In genomic region chr9:131690950-131691573, GRCh38 we compare ENCODE assay signal across 24 cellular contexts. TPM values are rescaled to one million over a fixed set of nuclear protein-coding genes. Genes with fewer than 3 reads are reported as not detected.
A peak's percentile ranks its signal among the peaks of the same experiment; 100 is the strongest.
DNase-seq lines count a peak whose midpoint lies in the region; ATAC-seq, FAIRE-seq and TF ChIP-seq lines count a peak whose summit lies in the region.
"Had no signal": no experiment of that assay in that cellular context is flagged by ENCODE, and none has a peak within 500 bp of the region (broad histone marks: within the 10 kb centered on the region; RNA-seq: fewer than 3 reads in every experiment).

No MANE protein-coding gene starts in this region.

- ATAC-seq in GM12878: peak; percentile 51; the same call in 2 of the 3 replicates
- peak; percentile 84 for ATAC-seq in stimulated activated effector memory CD8-positive, alpha-beta T cell treated with anti-CD3 and anti-CD28 coated beads, Interleukin-12 subunit alpha, Interleukin-12 subunit beta, amount 100 ng/mL, for 72 hours

- H3K9me3 Mint-ChIP-seq in activated CD4-positive, alpha-beta T cell treated with anti-CD3 and anti-CD28 coated beads, Interleukin-2, amount 10 ng/mL, durations not matched to agents 7 days and 5 days: no peaks in the 10 kb centered on the region
- no peaks in the 10 kb centered on the region for H3K9me3 Mint-ChIP-seq in stimulated activated effector memory CD8-positive, alpha-beta T cell treated with anti-CD3 and anti-CD28 coated beads, Interleukin-12 subunit alpha, Interleukin-12 subunit beta, amount 100 ng/mL, for 72 hours
- H3K9me3 Mint-ChIP-seq: CD14-positive monocyte; T-helper 1 cell treated with Interleukin-12 subunit alpha and Interleukin-12 subunit beta and Interleukin-4 antibody, amounts not matched to agents 30 μg/mL and 1 μg/mL, for 36 hours had no signal

- 68% methylated on average over 3 of the region's 3 CpGs for WGBS in GM12878 (ENCODE audit: insufficient coverage, insufficient replicate concordance, low lambda C conversion rate, missing lambda C conversion rate)

- peaks cover 35% of the 10 kb centered on the region for H3K4me1 ChIP-seq in GM12878 (ENCODE audit: control insufficient read depth, insufficient read depth, low read length)

- H3K4me1 Mint-ChIP-seq in activated CD4-positive, alpha-beta T cell treated with anti-CD3 and anti-CD28 coated beads, Interleukin-2, amount 10 ng/mL, durations not matched to agents 7 days and 5 days: peaks cover 61% of the 10 kb centered on the region
- peaks cover 81% of the 10 kb centered on the region for H3K4me1 Mint-ChIP-seq in stimulated activated effector memory CD8-positive, alpha-beta T cell treated with anti-CD3 and anti-CD28 coated beads, Interleukin-12 subunit alpha, Interleukin-12 subunit beta, amount 100 ng/mL, for 72 hours

- POLR2A ChIA-PET in activated CD4-positive, alpha-beta T cell treated with anti-CD3 and anti-CD28 coated beads, Interleukin-2, amount 10 ng/mL, durations not matched to agents 7 days and 5 days (lab: Charles Lee): no interaction called here
- POLR2A ChIA-PET in GM12878 (lab: Charles Lee): interaction anchor here (1.2 to 1.7 kb wide), 2 partner anchors 13 to 19 kb away, joined by 5 to 7 read pairs; no protein-coding TSS in a partner anchor

- no peaks in the 10 kb centered on the region for H3K27me3 ChIP-seq in GM12878 (replicated peaks in 1 of 2; ENCODE audit: control insufficient read depth in 2 of 2, insufficient read depth in 2 of 2, low read length in 1 of 2)
- H3K27me3 ChIP-seq: MG63 had no signal

- H3K36me3 ChIP-seq in GM12878 (ENCODE audit: control insufficient read depth in 2 of 2, insufficient read depth in 2 of 2, low read length in 1 of 2): peaks cover 2 to 5% of the 10 kb centered on the region in 2 experiments; a peak in 3 of 4 replicates
- H3K36me3 ChIP-seq: MG63 had no signal

- H2AFZ ChIP-seq in GM12878 (ENCODE audit: control insufficient read depth, low read depth, low read length): no peak overlapping the region

- no peak for TF ChIP-seq RAD21 in GM12878 (IDR thresholded peaks at IDR 0.05; ENCODE audit: insufficient read depth, low read depth, low read length)

- CTCF ChIA-PET in activated CD4-positive, alpha-beta T cell treated with anti-CD3 and anti-CD28 coated beads, Interleukin-2, amount 10 ng/mL, durations not matched to agents 7 days and 5 days (lab: Charles Lee): no interaction called here
- CTCF ChIA-PET in GM12878 (lab: Yijun Ruan, JAX): interaction anchor here (0.7 to 3.3 kb wide), 6 partner anchors 11 to 99 kb away, joined by 3 to 20 read pairs (median 4); no protein-coding TSS in a partner anchor

- intact Hi-C loops in GM12878 (cut with micrococcal nuclease; ENCODE audit: unreplicated experiment): no loop called here

- in situ Hi-C loops in GM12878 (cut with MboI): no loop called here
- in situ Hi-C loops in GM13976 (cut with MboI; ENCODE audit: low sequenced_read_pairs, unreplicated experiment): no loop called here

- H3K4me3 Mint-ChIP-seq in activated CD4-positive, alpha-beta T cell treated with anti-CD3 and anti-CD28 coated beads, Interleukin-2, amount 10 ng/mL, durations not matched to agents 7 days and 5 days: peak overlapping the region; percentile 16
- H3K4me3 Mint-ChIP-seq in stimulated activated effector memory CD8-positive, alpha-beta T cell treated with anti-CD3 and anti-CD28 coated beads, Interleukin-12 subunit alpha, Interleukin-12 subunit beta, amount 100 ng/mL, for 72 hours: peak overlapping the region; percentile 35
- H3K4me3 Mint-ChIP-seq: T-helper 1 cell treated with Interleukin-12 subunit alpha and Interleukin-12 subunit beta and Interleukin-4 antibody, amounts not matched to agents 30 μg/mL and 1 μg/mL, for 36 hours; type B pancreatic cell had no signal

- H3K9me3 ChIP-seq in GM12878 (replicated peaks; ENCODE audit: control insufficient read depth, insufficient read depth, low read length): no peaks in the 10 kb centered on the region
- H3K9me3 ChIP-seq: MG63 had no signal

- H3K79me2 ChIP-seq in GM12878 (ENCODE audit: control insufficient read depth, insufficient read depth, low read length): peaks cover 96% of the 10 kb centered on the region

- no peak for TF ChIP-seq EP300 in GM12878 (IDR thresholded peaks at IDR 0.05; ENCODE audit: borderline replicate concordance in 1 of 2, control insufficient read depth in 1 of 2, low read depth in 2 of 2, low read length in 2 of 2)

- H4K20me1 ChIP-seq in GM12878 (ENCODE audit: control insufficient read depth, insufficient read depth): no peaks in the 10 kb centered on the region

- no peaks in the 10 kb centered on the region for H3K27me3 Mint-ChIP-seq in activated CD4-positive, alpha-beta T cell treated with anti-CD3 and anti-CD28 coated beads, Interleukin-2, amount 10 ng/mL, durations not matched to agents 7 days and 5 days
- H3K27me3 Mint-ChIP-seq: type B pancreatic cell had no signal

- H3K4me2 ChIP-seq in GM12878 (ENCODE audit: control insufficient read depth, insufficient read depth): peak overlapping the region; percentile 50

- no peak for TF ChIP-seq POLR2A in GM12878 (IDR thresholded peaks at IDR 0.05; ENCODE audit: low read depth, low read length)

- DNase-seq in activated CD4-positive, alpha-beta T cell treated with anti-CD3 and anti-CD28 coated beads, Interleukin-2, amount 10 ng/mL, durations not matched to agents 7 days and 5 days: no peak
- no peak for DNase-seq in activated CD4-positive, alpha-beta T cell treated with anti-CD3 and anti-CD28 coated beads for 1 hour
- peak; percentile 46 for DNase-seq in SK-N-DZ (ENCODE audit: low spot score)
- no peak for DNase-seq in GM12878 (ENCODE audit: low read depth, low spot score)
- DNase-seq in stimulated activated effector memory CD8-positive, alpha-beta T cell treated with anti-CD3 and anti-CD28 coated beads, Interleukin-12 subunit alpha, Interleukin-12 subunit beta, amount 100 ng/mL, for 72 hours (ENCODE audit: low spot score in 2 of 2): no peak
- DNase-seq in T-helper 9 cell: no peak
- DNase-seq in GM13976 (ENCODE audit: low spot score): no peak
- DNase-seq in NCI-H1105 treated with DMSO at 0.1 percent for 48 hours (lab: John Stamatoyannopoulos, UW): no peak
- DNase-seq: activated CD4-positive, alpha-beta T cell treated with anti-CD3 and anti-CD28 coated beads, Interleukin-2, amount 50 U/mL, for 1 hour; activated gamma-delta T cell treated with Interleukin-2 at 50 U/mL for 16 hours; cortex of kidney; DND-41; MG63; NCI-H2081 treated with DMSO at 0.1 percent for 48 hours; NCI-H524; retina; SHP77; stimulated activated naive CD4-positive, alpha-beta T cell treated with Interleukin-2 at 50 U/mL for 16 hours had no signal

- no peak overlapping the region for H3K9ac ChIP-seq in GM12878 (ENCODE audit: control insufficient read depth, insufficient read depth, low read length)

- H3K36me3 Mint-ChIP-seq in activated CD4-positive, alpha-beta T cell treated with anti-CD3 and anti-CD28 coated beads, Interleukin-2, amount 10 ng/mL, durations not matched to agents 7 days and 5 days (ENCODE audit: low read depth): peaks cover 12% of the 10 kb centered on the region
- peaks cover 14% of the 10 kb centered on the region for H3K36me3 Mint-ChIP-seq in stimulated activated effector memory CD8-positive, alpha-beta T cell treated with anti-CD3 and anti-CD28 coated beads, Interleukin-12 subunit alpha, Interleukin-12 subunit beta, amount 100 ng/mL, for 72 hours
- H3K36me3 Mint-ChIP-seq: type B pancreatic cell had no signal

- no peak overlapping the region for H3K27ac ChIP-seq in GM12878 (ENCODE audit: control insufficient read depth, insufficient read depth)
- H3K27ac ChIP-seq: epithelial cell of prostate had no signal

- RAD21 ChIA-PET in GM12878 (lab: Charles Lee; ENCODE audit: unreplicated experiment): interaction anchor here (1.3 kb wide), 1 partner anchor 45 kb away, joined by 4 read pairs; no protein-coding TSS in a partner anchor

- no peak for FAIRE-seq in GM12878 (lab: Jason Lieb, UNC)
- FAIRE-seq: A204.1, frontal cortex had no signal

- peak overlapping the region; percentile 4 for H3K27ac Mint-ChIP-seq in activated CD4-positive, alpha-beta T cell treated with anti-CD3 and anti-CD28 coated beads, Interleukin-2, amount 10 ng/mL, durations not matched to agents 7 days and 5 days
- H3K27ac Mint-ChIP-seq in stimulated activated effector memory CD8-positive, alpha-beta T cell treated with anti-CD3 and anti-CD28 coated beads, Interleukin-12 subunit alpha, Interleukin-12 subunit beta, amount 100 ng/mL, for 72 hours: peak overlapping the region; percentile 70
- H3K27ac Mint-ChIP-seq: T-helper 1 cell treated with Interleukin-12 subunit alpha and Interleukin-12 subunit beta and Interleukin-4 antibody, amounts not matched to agents 30 μg/mL and 1 μg/mL, for 36 hours; type B pancreatic cell had no signal

- TF ChIP-seq CTCF in GM12878 (IDR thresholded peaks at IDR 0.05 in 2 of 3, conservative IDR thresholded peaks at IDR 0.05 in 1 of 3; ENCODE audit: control insufficient read depth in 2 of 3, extremely low read depth in 1 of 3, insufficient read depth in 1 of 3, low read depth in 3 of 3, low read length in 3 of 3) (no peak), GM13976 (IDR thresholded peaks at IDR 0.05; ENCODE audit: borderline replicate concordance, control extremely low read depth, extremely low read depth, insufficient read depth, missing control alignments) (no peak)

- H3K4me3 ChIP-seq in GM12878: no peak overlapping the region
- H3K4me3 ChIP-seq: MG63 had no signal

- BruUV-seq in GM12878 (replicated peaks; lab: Mats Ljungman, UMichigan): no TSS peak

- SMC1A ChIA-PET in GM12878 (lab: Charles Lee; ENCODE audit: uncharacterized antibody, unreplicated experiment): interaction anchor here (1.0 to 10.7 kb wide), 8 partner anchors 12 to 48 kb away, joined by 3 to 122 read pairs (median 4); no protein-coding TSS in a partner anchor

RNA-seq across cellular contexts. Expression of gene RAPGEF1, which starts 48.8 kb away (rescaled TPM):
- 100 to 1,000 TPM; 128 to 129 TPM for total RNA-seq in activated CD4-positive, alpha-beta T cell treated with anti-CD3 and anti-CD28 coated beads, Interleukin-2, amount 10 ng/mL, durations not matched to agents 7 days and 5 days
- polyA plus RNA-seq in SK-N-DZ (2014; cell fraction: cytosol; rRNA removed): 22.1 and 24.4 TPM in 2 replicates
- polyA plus RNA-seq in SK-N-DZ (2014; cell fraction: nucleus; rRNA removed): 14.7 and 19.5 TPM in 2 replicates
- total RNA-seq in GM12878 (2013; cell fraction: nucleolus; rRNA removed): 149 and 166 TPM in 2 replicates
- total RNA-seq in GM12878 (2014; rRNA removed) (45.8 and 52.2 TPM in 2 replicates), GM12878 (2014; rRNA removed; fragmentation: Illumina TruSeq; extraction: Trizol) (34.8 and 39.6 TPM in 2 replicates), GM12878 (2021) (113 and 115 TPM in 2 replicates)
- 25.7 TPM for polyA plus RNA-seq in GM12878 (2011; ENCODE audit: low read depth)
- polyA plus RNA-seq in GM12878 (2011; rRNA removed) (42.9 and 63.9 TPM in 2 replicates), GM12878 (2014; fragmentation: Illumina TruSeq; extraction: Trizol) (35.7 and 53.4 TPM in 2 replicates), GM12878 (2014; fragmentation: Nextera tagmentation; extraction: Ambion mirVana) (under 1 TPM; 0.42 to 0.60 TPM), GM12878 (2014; rRNA removed) (73.7 and 83.1 TPM in 2 replicates), GM12878 (2016; fragmentation: Nextera tagmentation; extraction: Ambion mirVana) (10 to 100 TPM; 10.7 to 12.2 TPM)
- 54.2 and 61.6 TPM in 2 replicates for polyA plus RNA-seq in GM12878 (2011; cell fraction: cytosol; rRNA removed)
- 95.7 and 113 TPM in 2 replicates for polyA plus RNA-seq in GM12878 (2011; cell fraction: nucleus; rRNA removed)
- polyA plus RNA-seq in GM12878 (2012): 56.2 and 57.9 TPM in 2 replicates
- polyA minus RNA-seq in GM12878 (2011; rRNA and poly(A)+ RNA removed): 44.3 and 62.2 TPM in 2 replicates
- 22.3 and 26.7 TPM in 2 replicates for polyA minus RNA-seq in GM12878 (2011; cell fraction: cytosol; rRNA and poly(A)+ RNA removed)
- 23.0 and 40.7 TPM in 2 replicates for polyA minus RNA-seq in GM12878 (2011; cell fraction: nucleus; rRNA and poly(A)+ RNA removed)
